In genomic region chr15:28957606-28958498, GRCh38 we compare ENCODE assay signal across 18 cellular contexts.
"Had no signal": no experiment of that assay in that cellular context is flagged by ENCODE, and none has a peak within 500 bp of the region (broad histone marks: within the 10 kb centered on the region; RNA-seq: fewer than 3 reads in every experiment).

No MANE protein-coding gene starts in this region.

- H3K4me1 ChIP-seq: heart left ventricle had no signal

- H3K36me3 ChIP-seq: heart left ventricle, neutrophil had no signal

- DNase-seq: activated CD4-positive, alpha-beta T cell treated with anti-CD3 and anti-CD28 coated beads for 48 hours; activated CD8-positive, alpha-beta T cell treated with anti-CD3 and anti-CD28 coated beads, Interleukin-2, amount 10 ng/mL, durations not matched to agents 7 days and 5 days; activated effector memory CD4-positive, alpha-beta T cell treated with anti-CD3 and anti-CD28 coated beads, Interleukin-2, amount 50 U/mL, for 16 hours; foreskin melanocyte; heart left ventricle; left ventricle myocardium superior; mesendoderm; SK-N-SH; stimulated activated CD4-positive, alpha-beta T cell treated with anti-CD3 and anti-CD28 coated beads, Interleukin-12 subunit alpha, Interleukin-12 subunit beta, amount 100 ng/mL, for 4 hours; stimulated activated naive CD4-positive, alpha-beta T cell treated with Interleukin-2 at 50 U/mL for 16 hours; trophoblast cell had no signal

- H3K9me3 Mint-ChIP-seq: activated naive CD4-positive, alpha-beta T cell treated with anti-CD3 and anti-CD28 coated beads, Interleukin-2, amount 50 U/mL, for 72 hours; T-helper 1 cell treated with Interleukin-12 subunit alpha and Interleukin-12 subunit beta and Interleukin-4 antibody, amounts not matched to agents 30 μg/mL and 1 μg/mL, for 36 hours had no signal

- H3K4me3 Mint-ChIP-seq: activated CD8-positive, alpha-beta T cell treated with anti-CD3 and anti-CD28 coated beads, Interleukin-2, amount 10 ng/mL, durations not matched to agents 7 days and 5 days; T-helper 1 cell treated with Interleukin-12 subunit alpha and Interleukin-12 subunit beta and Interleukin-4 antibody, amounts not matched to agents 30 μg/mL and 1 μg/mL, for 36 hours; WTC11 had no signal

- H3K4me3 ChIP-seq: dorsolateral prefrontal cortex, heart left ventricle had no signal

- ATAC-seq: activated CD8-positive, alpha-beta T cell treated with anti-CD3 and anti-CD28 coated beads, Interleukin-2, amount 10 ng/mL, durations not matched to agents 7 days and 5 days; activated naive CD4-positive, alpha-beta T cell treated with anti-CD3 and anti-CD28 coated beads, Interleukin-2, amount 50 U/mL, for 72 hours; heart left ventricle; left ventricle myocardium superior; sciatic nerve; WTC11 had no signal

- H3K27me3 Mint-ChIP-seq: progenitor cell of endocrine pancreas had no signal

- H3K9me3 ChIP-seq: heart left ventricle, neutrophil, SK-N-SH had no signal

- H3K27me3 ChIP-seq: dorsolateral prefrontal cortex had no signal

- H3K36me3 Mint-ChIP-seq: activated naive CD4-positive, alpha-beta T cell treated with anti-CD3 and anti-CD28 coated beads, Interleukin-2, amount 50 U/mL, for 72 hours; WTC11 had no signal

- H3K27ac Mint-ChIP-seq: activated CD8-positive, alpha-beta T cell treated with anti-CD3 and anti-CD28 coated beads, Interleukin-2, amount 10 ng/mL, durations not matched to agents 7 days and 5 days; activated naive CD4-positive, alpha-beta T cell treated with anti-CD3 and anti-CD28 coated beads, Interleukin-2, amount 50 U/mL, for 72 hours; progenitor cell of endocrine pancreas; T-helper 1 cell treated with Interleukin-12 subunit alpha and Interleukin-12 subunit beta and Interleukin-4 antibody, amounts not matched to agents 30 μg/mL and 1 μg/mL, for 36 hours; WTC11 had no signal

- H3K27ac ChIP-seq: dorsolateral prefrontal cortex, heart left ventricle, neutrophil had no signal
